ENCODE assay signal across 8 cellular contexts in genomic region chr11:62599069-62599696, GRCh38. TPM values are rescaled to one million over a fixed set of nuclear protein-coding genes. Genes with fewer than 3 reads are reported as not detected.
DNase-seq lines count a peak whose midpoint lies in the region; ATAC-seq and TF ChIP-seq lines count a peak whose summit lies in the region.

No MANE protein-coding gene starts in this region.

- H3K27me3 Mint-ChIP-seq in activated naive CD8-positive, alpha-beta T cell treated with anti-CD3 and anti-CD28 coated beads, Interleukin-2, amount 50 U/mL, for 24 hours, result peaks cover 2% of the 10 kb centered on the region
- peaks cover 3% of the 10 kb centered on the region for H3K27me3 Mint-ChIP-seq in type B pancreatic cell

- peak overlapping the region; percentile 94 for H3K27ac Mint-ChIP-seq in activated naive CD8-positive, alpha-beta T cell treated with anti-CD3 and anti-CD28 coated beads, Interleukin-2, amount 50 U/mL, for 24 hours
- peak overlapping the region; percentile 100 for H3K27ac Mint-ChIP-seq in type B pancreatic cell

- no peak for TF ChIP-seq CTCF in type B pancreatic cell (conservative IDR thresholded peaks at IDR 0.05)

- DNase-seq in GF-D8 (lab: John Stamatoyannopoulos, UW) (peak; percentile 96), NCI-H1105 treated with DMSO at 0.1 percent for 48 hours (lab: John Stamatoyannopoulos, UW) (peak; percentile 84), SW480 (ENCODE audit: low spot score) (peak; percentile 96), cardiac septum (ENCODE audit: low spot score) (peak; percentile 94), posterior vena cava (ENCODE audit: low spot score) (peak; percentile 98), type B pancreatic cell (ENCODE audit: extremely low spot score, unreplicated experiment) (peak; percentile 90)
- DNase-seq in activated naive CD8-positive, alpha-beta T cell treated with anti-CD3 and anti-CD28 coated beads, Interleukin-2, amount 50 U/mL, for 24 hours, result peak; percentile 95

- intact Hi-C loops in cardiac septum (cut with DNase I), result no loop called here
- intact Hi-C loops in posterior vena cava (cut with DNase I), result no loop called here

- peaks cover 47% of the 10 kb centered on the region for H3K4me1 Mint-ChIP-seq in activated naive CD8-positive, alpha-beta T cell treated with anti-CD3 and anti-CD28 coated beads, Interleukin-2, amount 50 U/mL, for 24 hours
- peaks cover 40% of the 10 kb centered on the region for H3K4me1 Mint-ChIP-seq in type B pancreatic cell (ENCODE audit: unreplicated experiment)

- peak overlapping the region; percentile 91 for H3K4me3 Mint-ChIP-seq in activated naive CD8-positive, alpha-beta T cell treated with anti-CD3 and anti-CD28 coated beads, Interleukin-2, amount 50 U/mL, for 24 hours
- H3K4me3 Mint-ChIP-seq in type B pancreatic cell, result peak overlapping the region; percentile 94

- ATAC-seq in HG02588 (IDR thresholded peaks at IDR 0.05; ENCODE audit: unreplicated experiment), result peak; percentile 44
- peak; percentile 75 for ATAC-seq in activated naive CD8-positive, alpha-beta T cell treated with anti-CD3 and anti-CD28 coated beads, Interleukin-2, amount 50 U/mL, for 24 hours

- H3K9me3 Mint-ChIP-seq in activated naive CD8-positive, alpha-beta T cell treated with anti-CD3 and anti-CD28 coated beads, Interleukin-2, amount 50 U/mL, for 24 hours, result no peaks in the 10 kb centered on the region
- H3K9me3 Mint-ChIP-seq in type B pancreatic cell, result no peaks in the 10 kb centered on the region

- H3K36me3 Mint-ChIP-seq in activated naive CD8-positive, alpha-beta T cell treated with anti-CD3 and anti-CD28 coated beads, Interleukin-2, amount 50 U/mL, for 24 hours (ENCODE audit: low read depth), result peaks cover 72% of the 10 kb centered on the region
- H3K36me3 Mint-ChIP-seq in type B pancreatic cell, result peaks cover 34% of the 10 kb centered on the region

RNA-seq across cellular contexts. Expression of gene MTA2, which starts 2.5 kb away (rescaled TPM):
- 36.8 TPM for total RNA-seq in cardiac septum
- 10 to 100 TPM; 56.5 to 67.2 TPM for total RNA-seq in posterior vena cava
- 148 and 152 TPM in 2 replicates for total RNA-seq in type B pancreatic cell (ENCODE audit: low replicate concordance)

RNA-seq across cellular contexts. Expression of gene TUT1, which starts 7.9 kb away (rescaled TPM):
- total RNA-seq in cardiac septum (11.7 TPM), posterior vena cava (10 to 100 TPM; 10.7 to 14.1 TPM), type B pancreatic cell (ENCODE audit: low replicate concordance) (15.0 and 22.1 TPM in 2 replicates)

RNA-seq across cellular contexts. Expression of gene EML3, which starts 13.4 kb away (rescaled TPM):
- total RNA-seq in cardiac septum (29.6 TPM), posterior vena cava (10 to 100 TPM; 58.7 to 63.8 TPM), type B pancreatic cell (ENCODE audit: low replicate concordance) (46.0 and 76.0 TPM in 2 replicates)

RNA-seq across cellular contexts. Expression of gene ROM1, which starts 13.9 kb away (rescaled TPM):
- total RNA-seq in cardiac septum (6.0 TPM), posterior vena cava (1 to 10 TPM; 7.1 to 9.7 TPM), type B pancreatic cell (ENCODE audit: low replicate concordance) (1.4 and 1.8 TPM in 2 replicates)

RNA-seq across cellular contexts. Expression of gene B3GAT3, which starts 22.6 kb away (rescaled TPM):
- 16.0 TPM for total RNA-seq in cardiac septum
- 10 to 100 TPM; 23.7 to 26.6 TPM for total RNA-seq in posterior vena cava
- total RNA-seq in type B pancreatic cell (ENCODE audit: low replicate concordance), result 43.4 and 50.0 TPM in 2 replicates

Comparison
In these comparisons a context has a peak if more than half of its experiments do, and no peak if none do; other contexts are left out.
1. Peak in every context shown above with its lines: DNase-seq and ATAC-seq.